In the genomic region with DNA sequence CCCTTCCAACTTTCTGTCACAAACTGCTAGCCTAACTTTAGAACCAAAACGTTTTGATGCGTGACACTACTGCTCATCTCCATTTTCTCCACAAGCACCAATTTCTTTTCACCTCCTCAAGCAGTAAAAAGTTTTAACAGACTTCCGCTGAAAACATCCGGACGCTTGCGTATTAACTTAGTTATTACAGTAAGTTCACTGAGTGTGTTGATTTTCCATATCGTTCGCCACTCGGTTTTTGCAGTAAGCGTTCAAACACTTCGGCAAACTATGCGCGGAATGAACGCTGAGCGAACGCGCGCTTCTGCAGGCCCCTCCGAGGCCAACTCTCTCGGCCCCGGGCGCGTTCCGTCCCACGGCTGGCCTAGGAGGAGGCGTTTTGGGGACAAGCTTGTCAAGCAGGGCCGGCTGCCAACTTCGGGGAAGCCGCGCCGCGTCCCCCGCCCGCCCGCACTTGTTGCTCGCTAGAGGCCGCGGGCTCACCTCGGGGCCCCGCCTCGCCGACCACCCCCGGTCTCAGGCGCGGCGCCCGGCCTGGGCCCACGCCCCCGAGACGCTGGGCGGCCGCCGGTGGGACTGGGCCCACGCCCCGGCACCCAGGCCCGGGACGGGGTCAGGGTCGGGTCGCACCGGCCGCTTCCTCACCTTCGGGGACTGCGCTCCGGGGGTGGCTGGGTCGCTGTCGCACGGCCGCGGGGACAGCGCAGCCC, we compare ENCODE assay signal across 8 cellular contexts. TPM values are rescaled to one million over a fixed set of nuclear protein-coding genes. Genes with fewer than 3 reads are reported as not detected.
DNase-seq lines count a peak whose midpoint lies in the region; ATAC-seq and TF ChIP-seq lines count a peak whose summit lies in the region.

No MANE protein-coding gene starts in this region.

- peak overlapping the region; percentile 93 for H3K4me3 Mint-ChIP-seq in WTC11

- H3K4me3 ChIP-seq in cardiac fibroblast (replicated peaks in 1 of 2; ENCODE audit: low read depth in 2 of 2, low read length in 2 of 2) (peak overlapping the region; percentile 65 to 76), smooth muscle cell (peak overlapping the region; percentile 63)

- in situ Hi-C loops in KBM-7 (cut with MboI; ENCODE audit: low pct_unique_long_range_greater_than_20kb, low sequenced_read_pairs), result no loop called here

- ATAC-seq in GM21529 (IDR thresholded peaks at IDR 0.05; ENCODE audit: unreplicated experiment) (peak; percentile 27), WTC11 (peak; percentile 9)

- peak overlapping the region; percentile 92 for H3K4me2 ChIP-seq in smooth muscle cell

- POLR2A ChIA-PET in WTC11 (lab: Charles Lee), result interaction anchor here (0.8 to 2.4 kb wide), 2 partner anchors 22 to 28 kb away, joined by 3 to 14 read pairs; a partner anchor contains a TSS

- H3K4me1 ChIP-seq in ES-I3 (ENCODE audit: insufficient read depth, low read length) (peaks cover 4% of the 10 kb centered on the region; the same call in 1 of the 2 replicates), smooth muscle cell (ENCODE audit: low read depth) (peaks cover 20% of the 10 kb centered on the region)

- H3K9me3 Mint-ChIP-seq in WTC11, result no peaks in the 10 kb centered on the region

- CTCF ChIA-PET in WTC11 (lab: Charles Lee), result interaction anchor here (1.4 kb wide), 1 partner anchor 22 kb away, joined by 4 read pairs; a partner anchor contains a TSS

- peak; percentile 67 for DNase-seq in KBM-7
- DNase-seq in WTC11 (ENCODE audit: low spot score), result peak; percentile 57
- DNase-seq in cardiac fibroblast (ENCODE audit: low read depth in 2 of 2), result peak; percentile 70 to 75
- peak; percentile 88 for DNase-seq in iris pigment epithelial cell (ENCODE audit: low read depth)
- DNase-seq in smooth muscle cell (lab: John Stamatoyannopoulos, UW; ENCODE audit: unreplicated experiment), result peak; percentile 26
- DNase-seq in NCI-H1694 treated with DMSO at 0.1 percent for 48 hours (lab: John Stamatoyannopoulos, UW), result no peak

- H3K27me3 ChIP-seq in smooth muscle cell (ENCODE audit: low read depth), result no peaks in the 10 kb centered on the region

- no peaks in the 10 kb centered on the region for H3K9me3 ChIP-seq in ES-I3 (ENCODE audit: control insufficient read depth, insufficient read depth, low read length)
- H3K9me3 ChIP-seq in smooth muscle cell (replicated peaks; ENCODE audit: low read depth), result no peaks in the 10 kb centered on the region

- peaks cover 42% of the 10 kb centered on the region for H3K79me2 ChIP-seq in smooth muscle cell (ENCODE audit: low read depth)

- no peaks in the 10 kb centered on the region for H3K36me3 Mint-ChIP-seq in WTC11

- H3K36me3 ChIP-seq in ES-I3 (ENCODE audit: insufficient read depth, low read length) (no peaks in the 10 kb centered on the region), smooth muscle cell (ENCODE audit: low read depth) (no peaks in the 10 kb centered on the region)

- peaks cover 46% of the 10 kb centered on the region for H4K20me1 ChIP-seq in smooth muscle cell (ENCODE audit: low read depth)

- peaks cover 8% of the 10 kb centered on the region for H3K27me3 Mint-ChIP-seq in WTC11 (ENCODE audit: low read depth)

- peak overlapping the region; percentile 54 for H3K27ac ChIP-seq in smooth muscle cell (ENCODE audit: low read depth)

- H3F3A ChIP-seq in smooth muscle cell (ENCODE audit: low read depth), result peaks cover 3% of the 10 kb centered on the region

- H2AFZ ChIP-seq in smooth muscle cell (ENCODE audit: low read depth), result peak overlapping the region; percentile 91

- H3K4me1 Mint-ChIP-seq in WTC11, result peaks cover 40% of the 10 kb centered on the region

- 2% methylated on average over 38 of the region's 70 CpGs for WGBS in smooth muscle cell (ENCODE audit: low lambda C conversion rate)

- TF ChIP-seq CTCF in WTC11 (IDR thresholded peaks at IDR 0.05) (no peak), cardiac fibroblast (IDR thresholded peaks at IDR 0.05; ENCODE audit: low read depth, low read length) (no peak), smooth muscle cell (IDR thresholded peaks at IDR 0.05; ENCODE audit: borderline replicate concordance, insufficient read depth, poor library complexity, severe bottlenecking) (no peak)

- H3K9ac ChIP-seq in ES-I3 (ENCODE audit: low read depth, low read length), result peak overlapping the region; percentile 94
- H3K9ac ChIP-seq in smooth muscle cell (ENCODE audit: low read depth), result peak overlapping the region; percentile 39

- H3K27ac Mint-ChIP-seq in WTC11, result peak overlapping the region; percentile 63; the same call in 1 of the 2 replicates

TF ChIP-seq in WTC11, 78 proteins besides CTCF, POLR2A, EP300 and RAD21 (continues in another document):
- TF ChIP-seq, protein P1, sequence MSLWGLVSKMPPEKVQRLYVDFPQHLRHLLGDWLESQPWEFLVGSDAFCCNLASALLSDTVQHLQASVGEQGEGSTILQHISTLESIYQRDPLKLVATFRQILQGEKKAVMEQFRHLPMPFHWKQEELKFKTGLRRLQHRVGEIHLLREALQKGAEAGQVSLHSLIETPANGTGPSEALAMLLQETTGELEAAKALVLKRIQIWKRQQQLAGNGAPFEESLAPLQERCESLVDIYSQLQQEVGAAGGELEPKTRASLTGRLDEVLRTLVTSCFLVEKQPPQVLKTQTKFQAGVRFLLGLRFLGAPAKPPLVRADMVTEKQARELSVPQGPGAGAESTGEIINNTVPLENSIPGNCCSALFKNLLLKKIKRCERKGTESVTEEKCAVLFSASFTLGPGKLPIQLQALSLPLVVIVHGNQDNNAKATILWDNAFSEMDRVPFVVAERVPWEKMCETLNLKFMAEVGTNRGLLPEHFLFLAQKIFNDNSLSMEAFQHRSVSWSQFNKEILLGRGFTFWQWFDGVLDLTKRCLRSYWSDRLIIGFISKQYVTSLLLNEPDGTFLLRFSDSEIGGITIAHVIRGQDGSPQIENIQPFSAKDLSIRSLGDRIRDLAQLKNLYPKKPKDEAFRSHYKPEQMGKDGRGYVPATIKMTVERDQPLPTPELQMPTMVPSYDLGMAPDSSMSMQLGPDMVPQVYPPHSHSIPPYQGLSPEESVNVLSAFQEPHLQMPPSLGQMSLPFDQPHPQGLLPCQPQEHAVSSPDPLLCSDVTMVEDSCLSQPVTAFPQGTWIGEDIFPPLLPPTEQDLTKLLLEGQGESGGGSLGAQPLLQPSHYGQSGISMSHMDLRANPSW (CRISPR knock-in tag; conservative IDR thresholded peaks at IDR 0.05; ENCODE audit: low read depth), result no peak
- TF ChIP-seq, protein P2, sequence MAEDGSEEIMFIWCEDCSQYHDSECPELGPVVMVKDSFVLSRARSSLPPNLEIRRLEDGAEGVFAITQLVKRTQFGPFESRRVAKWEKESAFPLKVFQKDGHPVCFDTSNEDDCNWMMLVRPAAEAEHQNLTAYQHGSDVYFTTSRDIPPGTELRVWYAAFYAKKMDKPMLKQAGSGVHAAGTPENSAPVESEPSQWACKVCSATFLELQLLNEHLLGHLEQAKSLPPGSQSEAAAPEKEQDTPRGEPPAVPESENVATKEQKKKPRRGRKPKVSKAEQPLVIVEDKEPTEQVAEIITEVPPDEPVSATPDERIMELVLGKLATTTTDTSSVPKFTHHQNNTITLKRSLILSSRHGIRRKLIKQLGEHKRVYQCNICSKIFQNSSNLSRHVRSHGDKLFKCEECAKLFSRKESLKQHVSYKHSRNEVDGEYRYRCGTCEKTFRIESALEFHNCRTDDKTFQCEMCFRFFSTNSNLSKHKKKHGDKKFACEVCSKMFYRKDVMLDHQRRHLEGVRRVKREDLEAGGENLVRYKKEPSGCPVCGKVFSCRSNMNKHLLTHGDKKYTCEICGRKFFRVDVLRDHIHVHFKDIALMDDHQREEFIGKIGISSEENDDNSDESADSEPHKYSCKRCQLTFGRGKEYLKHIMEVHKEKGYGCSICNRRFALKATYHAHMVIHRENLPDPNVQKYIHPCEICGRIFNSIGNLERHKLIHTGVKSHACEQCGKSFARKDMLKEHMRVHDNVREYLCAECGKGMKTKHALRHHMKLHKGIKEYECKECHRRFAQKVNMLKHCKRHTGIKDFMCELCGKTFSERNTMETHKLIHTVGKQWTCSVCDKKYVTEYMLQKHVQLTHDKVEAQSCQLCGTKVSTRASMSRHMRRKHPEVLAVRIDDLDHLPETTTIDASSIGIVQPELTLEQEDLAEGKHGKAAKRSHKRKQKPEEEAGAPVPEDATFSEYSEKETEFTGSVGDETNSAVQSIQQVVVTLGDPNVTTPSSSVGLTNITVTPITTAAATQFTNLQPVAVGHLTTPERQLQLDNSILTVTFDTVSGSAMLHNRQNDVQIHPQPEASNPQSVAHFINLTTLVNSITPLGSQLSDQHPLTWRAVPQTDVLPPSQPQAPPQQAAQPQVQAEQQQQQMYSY (CRISPR knock-in tag; IDR thresholded peaks at IDR 0.05), result no peak
- TF ChIP-seq, protein P3, sequence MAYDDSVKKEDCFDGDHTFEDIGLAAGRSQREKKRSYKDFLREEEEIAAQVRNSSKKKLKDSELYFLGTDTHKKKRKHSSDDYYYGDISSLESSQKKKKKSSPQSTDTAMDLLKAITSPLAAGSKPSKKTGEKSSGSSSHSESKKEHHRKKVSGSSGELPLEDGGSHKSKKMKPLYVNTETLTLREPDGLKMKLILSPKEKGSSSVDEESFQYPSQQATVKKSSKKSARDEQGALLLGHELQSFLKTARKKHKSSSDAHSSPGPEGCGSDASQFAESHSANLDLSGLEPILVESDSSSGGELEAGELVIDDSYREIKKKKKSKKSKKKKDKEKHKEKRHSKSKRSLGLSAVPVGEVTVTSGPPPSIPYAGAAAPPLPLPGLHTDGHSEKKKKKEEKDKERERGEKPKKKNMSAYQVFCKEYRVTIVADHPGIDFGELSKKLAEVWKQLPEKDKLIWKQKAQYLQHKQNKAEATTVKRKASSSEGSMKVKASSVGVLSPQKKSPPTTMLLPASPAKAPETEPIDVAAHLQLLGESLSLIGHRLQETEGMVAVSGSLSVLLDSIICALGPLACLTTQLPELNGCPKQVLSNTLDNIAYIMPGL (CRISPR knock-in tag; IDR thresholded peaks at IDR 0.05), result peak; percentile 58; the same call in 1 of the 2 replicates

RNA-seq across cellular contexts. Expression of a gene that starts 0.9 kb away (rescaled TPM):
- total RNA-seq in WTC11 (2021) (39.3 to 45.4 TPM (median 44.2 TPM) in 3 replicates), smooth muscle cell (32.9 and 41.9 TPM in 2 replicates)
- 21.6 and 22.0 TPM in 2 replicates for polyA plus RNA-seq in smooth muscle cell

RNA-seq across cellular contexts. Expression of a gene that starts 21.4 kb away (rescaled TPM):
- total RNA-seq in WTC11 (2021), result 34.5 to 37.8 TPM (median 37.0 TPM) in 3 replicates
- 50.2 and 56.5 TPM in 2 replicates for total RNA-seq in smooth muscle cell
- polyA plus RNA-seq in smooth muscle cell, result 26.6 and 30.2 TPM in 2 replicates

RNA-seq across cellular contexts. Expression of a gene that starts 21.5 kb away (rescaled TPM):
- total RNA-seq in WTC11 (2021) (83.4 to 126 TPM (median 90.6 TPM) in 3 replicates), smooth muscle cell (34.2 and 47.0 TPM in 2 replicates)
- 26.0 and 45.0 TPM in 2 replicates for polyA plus RNA-seq in smooth muscle cell

RNA-seq across cellular contexts. Expression of a gene that starts 28.0 kb away (rescaled TPM):
- 1.3 to 1.7 TPM (median 1.5 TPM) in 3 replicates for total RNA-seq in WTC11 (2021)
- 1.2 and 2.1 TPM in 2 replicates for total RNA-seq in smooth muscle cell
- 0.89 and 1.1 TPM in 2 replicates for polyA plus RNA-seq in smooth muscle cell

RNA-seq across cellular contexts. Expression of a gene that starts 28.1 kb away (rescaled TPM):
- 15.8 to 17.7 TPM (median 17.2 TPM) in 3 replicates for total RNA-seq in WTC11 (2021)
- 33.9 and 55.9 TPM in 2 replicates for total RNA-seq in smooth muscle cell
- polyA plus RNA-seq in smooth muscle cell, result 21.3 and 23.2 TPM in 2 replicates
